ENCODE assay signal across 15 cellular contexts in the genomic region with DNA sequence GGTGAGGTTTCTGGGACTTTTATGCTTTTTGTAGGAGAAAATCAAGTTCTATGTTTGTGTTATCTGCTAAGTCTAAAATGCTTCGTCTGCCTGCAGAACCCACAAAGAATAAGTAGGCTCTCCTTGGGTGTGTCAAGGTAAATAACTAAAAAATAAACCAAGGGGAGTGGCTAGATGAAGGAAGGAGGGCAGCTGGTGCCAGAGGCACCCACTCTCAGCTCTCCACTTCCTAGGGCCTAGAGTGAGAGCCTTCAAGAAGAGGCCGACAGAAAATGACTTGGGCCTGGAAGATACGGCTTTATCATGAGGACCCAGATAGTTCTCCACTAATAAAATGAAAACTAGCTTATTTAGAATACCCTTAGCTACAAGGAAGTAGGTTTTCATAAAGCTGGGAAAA.
DNase-seq lines count a peak whose midpoint lies in the region; ATAC-seq, FAIRE-seq and TF ChIP-seq lines count a peak whose summit lies in the region.
"Had no signal": no experiment of that assay in that cellular context is flagged by ENCODE, and none has a peak within 500 bp of the region (broad histone marks: within the 10 kb centered on the region; RNA-seq: fewer than 3 reads in every experiment).

No MANE protein-coding gene starts in this region.

- H3K27me3 Mint-ChIP-seq in central memory CD8-positive, alpha-beta T cell = no peaks in the 10 kb centered on the region
- H3K27me3 Mint-ChIP-seq in memory B cell (no peaks in the 10 kb centered on the region), chondrocyte (ENCODE audit: low read depth) (no peaks in the 10 kb centered on the region)
- H3K27me3 Mint-ChIP-seq: CD8-positive, alpha-beta memory T cell had no signal

- H3K27me3 ChIP-seq in small intestine (ENCODE audit: control insufficient read depth in 2 of 2, insufficient read depth in 2 of 2, low read length in 2 of 2) (no peaks in the 10 kb centered on the region), body of pancreas (no peaks in the 10 kb centered on the region)

- no peak overlapping the region for H3K4me3 Mint-ChIP-seq in central memory CD8-positive, alpha-beta T cell
- H3K4me3 Mint-ChIP-seq in memory B cell = no peak overlapping the region
- no peak overlapping the region for H3K4me3 Mint-ChIP-seq in chondrocyte (ENCODE audit: unreplicated experiment)
- H3K4me3 Mint-ChIP-seq: CD14-positive monocyte; CD8-positive, alpha-beta memory T cell; HFFc6 had no signal

- H3K4me1 ChIP-seq in small intestine (ENCODE audit: control insufficient read depth in 2 of 2, insufficient read depth in 1 of 2, low read depth in 1 of 2, low read length in 1 of 2) (no peaks in the 10 kb centered on the region), body of pancreas (no peaks in the 10 kb centered on the region)
- H3K4me1 ChIP-seq: Caco-2 had no signal

- H3K27ac Mint-ChIP-seq in central memory CD8-positive, alpha-beta T cell (ENCODE audit: low read depth) = peak overlapping the region; percentile 36
- H3K27ac Mint-ChIP-seq in memory B cell = peak overlapping the region; percentile 45
- H3K27ac Mint-ChIP-seq in chondrocyte (ENCODE audit: unreplicated experiment) = no peak overlapping the region
- H3K27ac Mint-ChIP-seq: CD8-positive, alpha-beta memory T cell; HFFc6 had no signal

- peaks cover 16% of the 10 kb centered on the region for H3K4me1 Mint-ChIP-seq in central memory CD8-positive, alpha-beta T cell
- H3K4me1 Mint-ChIP-seq in memory B cell (peaks cover 18% of the 10 kb centered on the region), chondrocyte (ENCODE audit: low read depth) (peaks cover 17% of the 10 kb centered on the region)

- no peaks in the 10 kb centered on the region for H3K9me3 ChIP-seq in small intestine (ENCODE audit: control insufficient read depth, low read depth)
- no peaks in the 10 kb centered on the region for H3K9me3 ChIP-seq in body of pancreas
- H3K9me3 ChIP-seq: Caco-2 had no signal

- 49 to 73% (median 71%) methylated on average over 3 of the region's 3 CpGs for WGBS in small intestine, 3 donors
- 95 to 98% methylated on average over 3 of the region's 3 CpGs for WGBS in body of pancreas, 2 donors

- H3K36me3 ChIP-seq in small intestine (ENCODE audit: control insufficient read depth in 2 of 2, insufficient read depth in 2 of 2, low read length in 2 of 2) (peaks cover 0 to under 1% of the 10 kb centered on the region in 2 donors), body of pancreas (replicated peaks in 1 of 2; ENCODE audit: insufficient read depth in 1 of 2, low read depth in 2 of 2) (no peaks in the 10 kb centered on the region)

- DNase-seq in NCI-H748 (lab: John Stamatoyannopoulos, UW; ENCODE audit: unreplicated experiment) (peak; percentile 31), NCI-H748 treated with DMSO at 0.1 percent for 48 hours (lab: John Stamatoyannopoulos, UW) (no peak), memory B cell (ENCODE audit: low spot score in 2 of 2) (no peak), small intestine (peak; percentile 8), DMS53 (lab: John Stamatoyannopoulos, UW) (no peak), body of pancreas (no peak), chondrocyte (ENCODE audit: low spot score) (no peak)
- DNase-seq in central memory CD8-positive, alpha-beta T cell (ENCODE audit: low spot score in 2 of 2) = no peak
- DNase-seq: Caco-2; CD8-positive, alpha-beta memory T cell; GF-D8; HCEC 1CT; HFFc6 had no signal

- no peak for TF ChIP-seq POLR2A in body of pancreas (IDR thresholded peaks at IDR 0.05)

- FAIRE-seq in small intestine (lab: Jason Lieb, UNC) = no peak

- H3K4me3 ChIP-seq in small intestine (ENCODE audit: low read depth in 1 of 2, low read length in 2 of 2) (no peak overlapping the region), body of pancreas (no peak overlapping the region)

- intact Hi-C loops in body of pancreas (cut with DNase I) = no loop called here

- peaks cover 18% of the 10 kb centered on the region for H3K36me3 Mint-ChIP-seq in central memory CD8-positive, alpha-beta T cell (ENCODE audit: insufficient read depth)
- H3K36me3 Mint-ChIP-seq in memory B cell (peaks cover 23% of the 10 kb centered on the region), chondrocyte (ENCODE audit: low read depth) (peaks cover 10% of the 10 kb centered on the region)

- H3K9me3 Mint-ChIP-seq in central memory CD8-positive, alpha-beta T cell = no peaks in the 10 kb centered on the region
- H3K9me3 Mint-ChIP-seq in memory B cell (no peaks in the 10 kb centered on the region), chondrocyte (ENCODE audit: low read depth) (no peaks in the 10 kb centered on the region)
- H3K9me3 Mint-ChIP-seq: CD8-positive, alpha-beta memory T cell; HFFc6 had no signal

- no peak for ATAC-seq in central memory CD8-positive, alpha-beta T cell (replicated peaks; ENCODE audit: extremely low read depth, poor library complexity, severe bottlenecking)
- ATAC-seq in memory B cell (ENCODE audit: low read depth) (no peak), body of pancreas (no peak)

- TF ChIP-seq CTCF in body of pancreas (IDR thresholded peaks at IDR 0.05) (no peak), chondrocyte (IDR thresholded peaks at IDR 0.05) (no peak)

- no peak overlapping the region for H3K27ac ChIP-seq in small intestine (ENCODE audit: low read depth in 1 of 2, low read length in 1 of 2)
- no peak overlapping the region for H3K27ac ChIP-seq in body of pancreas
- H3K27ac ChIP-seq: 22Rv1 had no signal

Comparison
In these comparisons a context has a peak if more than half of its experiments do, and no peak if none do; other contexts are left out.
1. DNase-seq: peak in NCI-H748 (single experiment) and small intestine (single experiment); none in NCI-H748 treated with DMSO at 0.1 percent for 48 hours (single experiment), central memory CD8-positive, alpha-beta T cell (0 of 2), memory B cell (0 of 2), DMS53 (single experiment), body of pancreas (0 of 4) and chondrocyte (single experiment).